1 cellular context compared by ENCODE assay signal in genomic region chr6:33357160-33357871, GRCh38.
A peak's percentile ranks its signal among the peaks of the same experiment; 100 is the strongest.
TF ChIP-seq lines count a peak whose summit lies in the region.

No MANE protein-coding gene starts in this region.

TF ChIP-seq in K562, 482 proteins besides CTCF, POLR2A, EP300 and RAD21 (continued from another document):
- TF ChIP-seq, protein P1, sequence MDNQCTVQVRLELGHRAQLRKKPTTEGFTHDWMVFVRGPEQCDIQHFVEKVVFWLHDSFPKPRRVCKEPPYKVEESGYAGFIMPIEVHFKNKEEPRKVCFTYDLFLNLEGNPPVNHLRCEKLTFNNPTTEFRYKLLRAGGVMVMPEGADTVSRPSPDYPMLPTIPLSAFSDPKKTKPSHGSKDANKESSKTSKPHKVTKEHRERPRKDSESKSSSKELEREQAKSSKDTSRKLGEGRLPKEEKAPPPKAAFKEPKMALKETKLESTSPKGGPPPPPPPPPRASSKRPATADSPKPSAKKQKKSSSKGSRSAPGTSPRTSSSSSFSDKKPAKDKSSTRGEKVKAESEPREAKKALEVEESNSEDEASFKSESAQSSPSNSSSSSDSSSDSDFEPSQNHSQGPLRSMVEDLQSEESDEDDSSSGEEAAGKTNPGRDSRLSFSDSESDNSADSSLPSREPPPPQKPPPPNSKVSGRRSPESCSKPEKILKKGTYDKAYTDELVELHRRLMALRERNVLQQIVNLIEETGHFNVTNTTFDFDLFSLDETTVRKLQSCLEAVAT (IDR thresholded peaks at IDR 0.05): peak in 1 of 2 experiments; percentile 28; a peak in 1 of 4 replicates
- TF ChIP-seq TRIM24 (IDR thresholded peaks at IDR 0.05): peak; percentile 40 to 42; a peak in 2 of 4 replicates
- peak in 1 of 2 experiments; percentile 8 for TF ChIP-seq E2F6 (IDR thresholded peaks at IDR 0.05; ENCODE audit: borderline replicate concordance in 1 of 2, extremely low read depth in 1 of 2, insufficient read depth in 1 of 2, insufficient read length in 1 of 2, low read depth in 1 of 2, low read length in 1 of 2, poor library complexity in 1 of 2, severe bottlenecking in 1 of 2)
- TF ChIP-seq NR2C1 (IDR thresholded peaks at IDR 0.05): 0 out of 2 replicates have a peak, but pooled peaks have one; percentile 19
- TF ChIP-seq NR2C1 (tag; IDR thresholded peaks at IDR 0.05): peak; percentile 55; the same call in 1 of the 2 replicates
- TF ChIP-seq, protein P2, sequence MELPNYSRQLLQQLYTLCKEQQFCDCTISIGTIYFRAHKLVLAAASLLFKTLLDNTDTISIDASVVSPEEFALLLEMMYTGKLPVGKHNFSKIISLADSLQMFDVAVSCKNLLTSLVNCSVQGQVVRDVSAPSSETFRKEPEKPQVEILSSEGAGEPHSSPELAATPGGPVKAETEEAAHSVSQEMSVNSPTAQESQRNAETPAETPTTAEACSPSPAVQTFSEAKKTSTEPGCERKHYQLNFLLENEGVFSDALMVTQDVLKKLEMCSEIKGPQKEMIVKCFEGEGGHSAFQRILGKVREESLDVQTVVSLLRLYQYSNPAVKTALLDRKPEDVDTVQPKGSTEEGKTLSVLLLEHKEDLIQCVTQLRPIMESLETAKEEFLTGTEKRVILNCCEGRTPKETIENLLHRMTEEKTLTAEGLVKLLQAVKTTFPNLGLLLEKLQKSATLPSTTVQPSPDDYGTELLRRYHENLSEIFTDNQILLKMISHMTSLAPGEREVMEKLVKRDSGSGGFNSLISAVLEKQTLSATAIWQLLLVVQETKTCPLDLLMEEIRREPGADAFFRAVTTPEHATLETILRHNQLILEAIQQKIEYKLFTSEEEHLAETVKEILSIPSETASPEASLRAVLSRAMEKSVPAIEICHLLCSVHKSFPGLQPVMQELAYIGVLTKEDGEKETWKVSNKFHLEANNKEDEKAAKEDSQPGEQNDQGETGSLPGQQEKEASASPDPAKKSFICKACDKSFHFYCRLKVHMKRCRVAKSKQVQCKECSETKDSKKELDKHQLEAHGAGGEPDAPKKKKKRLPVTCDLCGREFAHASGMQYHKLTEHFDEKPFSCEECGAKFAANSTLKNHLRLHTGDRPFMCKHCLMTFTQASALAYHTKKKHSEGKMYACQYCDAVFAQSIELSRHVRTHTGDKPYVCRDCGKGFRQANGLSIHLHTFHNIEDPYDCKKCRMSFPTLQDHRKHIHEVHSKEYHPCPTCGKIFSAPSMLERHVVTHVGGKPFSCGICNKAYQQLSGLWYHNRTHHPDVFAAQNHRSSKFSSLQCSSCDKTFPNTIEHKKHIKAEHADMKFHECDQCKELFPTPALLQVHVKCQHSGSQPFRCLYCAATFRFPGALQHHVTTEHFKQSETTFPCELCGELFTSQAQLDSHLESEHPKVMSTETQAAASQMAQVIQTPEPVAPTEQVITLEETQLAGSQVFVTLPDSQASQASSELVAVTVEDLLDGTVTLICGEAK (IDR thresholded peaks at IDR 0.05): peak; percentile 65
- TF ChIP-seq, protein P2 (CRISPR knock-in tag; IDR thresholded peaks at IDR 0.05): peak; percentile 65
TF ChIP-seq in K562: peak in this region for 37; not testable (repeated sequence) for 445.
